1 cellular context compared by ENCODE assay signal in the genomic region with DNA sequence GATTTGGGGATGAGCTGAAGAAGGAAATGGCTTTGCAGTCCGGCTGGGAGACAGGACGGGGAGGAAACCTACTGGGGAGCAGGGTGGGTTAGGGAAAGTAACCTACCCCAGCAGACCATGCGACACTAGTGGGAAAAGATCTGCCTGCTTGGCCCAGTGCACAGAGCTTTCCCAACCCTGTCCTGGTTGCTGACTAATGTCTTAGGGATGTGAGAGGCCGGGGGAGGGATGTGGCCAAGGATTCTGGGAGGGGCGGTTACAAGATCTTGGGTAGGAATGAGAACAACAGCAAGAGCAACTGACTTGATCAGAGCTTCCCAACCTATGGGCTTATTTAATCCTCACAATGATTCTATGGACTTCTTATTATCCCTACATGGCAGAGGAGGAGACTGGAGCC.
TF ChIP-seq lines count a peak whose summit lies in the region.

No MANE protein-coding gene starts in this region.

TF ChIP-seq in A549, 52 proteins besides CTCF, POLR2A, EP300 and RAD21 (continued from another document):
- no peak for TF ChIP-seq HDAC2 (IDR thresholded peaks at IDR 0.05)
- TF ChIP-seq RCOR1 (IDR thresholded peaks at IDR 0.05; ENCODE audit: low read depth, low read length): no peak
- TF ChIP-seq HOXB5 (CRISPR knock-in tag; IDR thresholded peaks at IDR 0.05): no peak
